1 cellular context compared by ENCODE assay signal in the genomic region with DNA sequence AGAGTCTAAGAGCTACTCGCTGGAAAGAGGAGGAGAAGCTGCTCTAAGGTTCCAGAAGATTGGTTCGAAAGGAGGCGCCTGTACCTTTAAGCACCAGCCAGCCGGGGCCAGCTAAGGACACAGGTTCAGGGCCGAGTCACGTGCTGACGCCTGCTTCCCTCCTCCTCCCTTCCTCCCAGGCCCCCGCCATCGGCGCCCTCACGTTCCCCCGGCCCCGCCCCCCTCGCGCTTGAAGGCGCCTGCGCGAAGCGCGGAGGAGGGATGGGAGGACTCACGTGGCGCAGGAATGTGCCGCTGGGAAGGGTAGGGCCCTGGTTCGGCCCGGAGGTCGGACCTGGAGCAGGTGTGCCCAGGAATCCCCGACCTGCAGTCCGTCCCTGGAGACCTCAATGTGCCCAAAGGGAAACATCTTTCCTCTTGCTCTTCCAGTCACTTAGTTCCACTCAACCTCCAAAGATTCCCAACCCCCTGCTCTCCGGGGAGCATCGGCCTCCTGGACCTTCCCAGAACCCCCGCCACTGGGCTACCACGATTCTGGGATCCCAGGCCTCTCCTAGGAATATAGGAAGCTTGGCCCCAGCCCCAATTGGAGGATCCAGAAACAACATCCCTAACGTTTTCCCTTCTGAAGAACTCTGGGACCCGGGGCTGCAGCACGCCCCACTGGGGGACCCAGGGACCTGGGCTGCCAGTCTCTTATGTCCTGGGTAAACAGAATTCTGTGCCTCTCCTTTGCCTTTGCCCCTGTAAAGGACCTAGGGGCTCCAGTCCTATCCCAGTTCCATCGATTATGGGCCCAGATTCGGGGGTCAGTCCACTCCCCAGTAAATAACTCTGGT.
A peak's percentile ranks its signal among the peaks of the same experiment; 100 is the strongest.
TF ChIP-seq lines count a peak whose summit lies in the region.

No MANE protein-coding gene starts in this region.

TF ChIP-seq in GM12878, 131 proteins besides CTCF, POLR2A, EP300 and RAD21 (continues in another document):
- TF ChIP-seq NFXL1 (IDR thresholded peaks at IDR 0.05; ENCODE audit: borderline replicate concordance) (peak; percentile 100), NRF1 (conservative IDR thresholded peaks at IDR 0.05; ENCODE audit: low read depth, low read length) (0 out of 2 replicates have a peak, but pooled peaks have one; percentile 19), TAF1 (IDR thresholded peaks at IDR 0.05; ENCODE audit: borderline replicate concordance, low read depth, low read length) (0 out of 2 replicates have a peak, but pooled peaks have one; percentile 18), NR2C2 (IDR thresholded peaks at IDR 0.05; ENCODE audit: borderline replicate concordance, control insufficient read depth, insufficient read length, low read depth) (no peak), BACH1 (IDR thresholded peaks at IDR 0.05; ENCODE audit: borderline replicate concordance) (peak; percentile 83; the same call in 1 of the 2 replicates), E4F1 (IDR thresholded peaks at IDR 0.05; ENCODE audit: borderline replicate concordance, partially characterized antibody) (no peak), RELB (IDR thresholded peaks at IDR 0.05; ENCODE audit: low read depth) (peak; percentile 85), MEF2B (IDR thresholded peaks at IDR 0.05; ENCODE audit: partially characterized antibody, poor library complexity, severe bottlenecking) (peak; percentile 85), MAX (IDR thresholded peaks at IDR 0.05; ENCODE audit: low read depth, low read length) (peak; percentile 94; the same call in 1 of the 2 replicates), DPF2 (IDR thresholded peaks at IDR 0.05) (peak; percentile 45; the same call in 1 of the 2 replicates), MXI1 (IDR thresholded peaks at IDR 0.05; ENCODE audit: low read depth, low read length) (peak; percentile 57), ETV6 (conservative IDR thresholded peaks at IDR 0.05 in 1 of 2, IDR thresholded peaks at IDR 0.05 in 1 of 2; ENCODE audit: borderline replicate concordance in 1 of 2, low read depth in 1 of 2) (no peak), ZSCAN29 (IDR thresholded peaks at IDR 0.05) (no peak), HDGF (IDR thresholded peaks at IDR 0.05) (peak; percentile 72; the same call in 1 of the 2 replicates), USF2 (IDR thresholded peaks at IDR 0.05; ENCODE audit: borderline replicate concordance, low read depth, low read length) (peak; percentile 89), ZBTB33 (IDR thresholded peaks at IDR 0.05) (no peak), IKZF2 (IDR thresholded peaks at IDR 0.05) (peak; percentile 71 to 88), CBFB (IDR thresholded peaks at IDR 0.05; ENCODE audit: low read depth) (no peak), PAX5 (IDR thresholded peaks at IDR 0.05; ENCODE audit: borderline replicate concordance, low read depth, low read length) (peak; percentile 58; the same call in 1 of the 2 replicates), PKNOX1 (IDR thresholded peaks at IDR 0.05) (0 out of 2 replicates have a peak, but pooled peaks have one; percentile 17), ASH2L (IDR thresholded peaks at IDR 0.05; ENCODE audit: borderline replicate concordance, low read depth) (no peak), TCF3 (IDR thresholded peaks at IDR 0.05; ENCODE audit: borderline replicate concordance, insufficient read depth, low read depth, low read length) (0 out of 2 replicates have a peak, but pooled peaks have one; percentile 14), ATF7 (IDR thresholded peaks at IDR 0.05; ENCODE audit: low read depth) (0 out of 2 replicates have a peak, but pooled peaks have one; percentile 12), POU2F2 (IDR thresholded peaks at IDR 0.05; ENCODE audit: borderline replicate concordance, low read depth, low read length) (peak; percentile 48; the same call in 1 of the 3 replicates), TCF12 (IDR thresholded peaks at IDR 0.05; ENCODE audit: low read depth, low read length) (0 out of 2 replicates have a peak, but pooled peaks have one; percentile 20), HCFC1 (IDR thresholded peaks at IDR 0.05; ENCODE audit: low read length) (peak; percentile 28), IKZF1 (conservative IDR thresholded peaks at IDR 0.05) (peak; percentile 95), USF1 (IDR thresholded peaks at IDR 0.05; ENCODE audit: borderline replicate concordance, extremely low read length, insufficient read depth, low read depth, low read length) (peak; percentile 93), CHD4 (IDR thresholded peaks at IDR 0.05) (no peak), ZNF384 (IDR thresholded peaks at IDR 0.05; ENCODE audit: borderline replicate concordance, low read depth, low read length) (no peak), POLR2AphosphoS2 (IDR thresholded peaks at IDR 0.05; ENCODE audit: low read depth, low read length) (0 out of 2 replicates have a peak, but pooled peaks have one; percentile 85), YY1 (IDR thresholded peaks at IDR 0.05; ENCODE audit: low read depth, low read length) (peak; percentile 66), SRF (IDR thresholded peaks at IDR 0.05; ENCODE audit: low read depth in 2 of 2, low read length in 2 of 2) (peak in 1 of 2 experiments; percentile 49; a peak in 2 of 4 replicates), CEBPB (IDR thresholded peaks at IDR 0.05; ENCODE audit: borderline replicate concordance in 1 of 2, low read depth in 2 of 2, low read length in 2 of 2) (no peak), CBX3 (IDR thresholded peaks at IDR 0.05; ENCODE audit: borderline replicate concordance, low read depth) (no peak), ZNF217 (IDR thresholded peaks at IDR 0.05) (no peak; the same call in 1 of the 2 replicates)
- TF ChIP-seq, protein P1, sequence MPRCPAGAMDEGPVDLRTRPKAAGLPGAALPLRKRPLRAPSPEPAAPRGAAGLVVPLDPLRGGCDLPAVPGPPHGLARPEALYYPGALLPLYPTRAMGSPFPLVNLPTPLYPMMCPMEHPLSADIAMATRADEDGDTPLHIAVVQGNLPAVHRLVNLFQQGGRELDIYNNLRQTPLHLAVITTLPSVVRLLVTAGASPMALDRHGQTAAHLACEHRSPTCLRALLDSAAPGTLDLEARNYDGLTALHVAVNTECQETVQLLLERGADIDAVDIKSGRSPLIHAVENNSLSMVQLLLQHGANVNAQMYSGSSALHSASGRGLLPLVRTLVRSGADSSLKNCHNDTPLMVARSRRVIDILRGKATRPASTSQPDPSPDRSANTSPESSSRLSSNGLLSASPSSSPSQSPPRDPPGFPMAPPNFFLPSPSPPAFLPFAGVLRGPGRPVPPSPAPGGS (IDR thresholded peaks at IDR 0.05; ENCODE audit: borderline replicate concordance, insufficient read depth, low read depth, low read length, poor library complexity, severe bottlenecking): peak; percentile 26
- TF ChIP-seq, protein P2, sequence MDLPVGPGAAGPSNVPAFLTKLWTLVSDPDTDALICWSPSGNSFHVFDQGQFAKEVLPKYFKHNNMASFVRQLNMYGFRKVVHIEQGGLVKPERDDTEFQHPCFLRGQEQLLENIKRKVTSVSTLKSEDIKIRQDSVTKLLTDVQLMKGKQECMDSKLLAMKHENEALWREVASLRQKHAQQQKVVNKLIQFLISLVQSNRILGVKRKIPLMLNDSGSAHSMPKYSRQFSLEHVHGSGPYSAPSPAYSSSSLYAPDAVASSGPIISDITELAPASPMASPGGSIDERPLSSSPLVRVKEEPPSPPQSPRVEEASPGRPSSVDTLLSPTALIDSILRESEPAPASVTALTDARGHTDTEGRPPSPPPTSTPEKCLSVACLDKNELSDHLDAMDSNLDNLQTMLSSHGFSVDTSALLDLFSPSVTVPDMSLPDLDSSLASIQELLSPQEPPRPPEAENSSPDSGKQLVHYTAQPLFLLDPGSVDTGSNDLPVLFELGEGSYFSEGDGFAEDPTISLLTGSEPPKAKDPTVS (IDR thresholded peaks at IDR 0.05; ENCODE audit: low read depth, low read length): peak; percentile 71
- TF ChIP-seq, protein P3, sequence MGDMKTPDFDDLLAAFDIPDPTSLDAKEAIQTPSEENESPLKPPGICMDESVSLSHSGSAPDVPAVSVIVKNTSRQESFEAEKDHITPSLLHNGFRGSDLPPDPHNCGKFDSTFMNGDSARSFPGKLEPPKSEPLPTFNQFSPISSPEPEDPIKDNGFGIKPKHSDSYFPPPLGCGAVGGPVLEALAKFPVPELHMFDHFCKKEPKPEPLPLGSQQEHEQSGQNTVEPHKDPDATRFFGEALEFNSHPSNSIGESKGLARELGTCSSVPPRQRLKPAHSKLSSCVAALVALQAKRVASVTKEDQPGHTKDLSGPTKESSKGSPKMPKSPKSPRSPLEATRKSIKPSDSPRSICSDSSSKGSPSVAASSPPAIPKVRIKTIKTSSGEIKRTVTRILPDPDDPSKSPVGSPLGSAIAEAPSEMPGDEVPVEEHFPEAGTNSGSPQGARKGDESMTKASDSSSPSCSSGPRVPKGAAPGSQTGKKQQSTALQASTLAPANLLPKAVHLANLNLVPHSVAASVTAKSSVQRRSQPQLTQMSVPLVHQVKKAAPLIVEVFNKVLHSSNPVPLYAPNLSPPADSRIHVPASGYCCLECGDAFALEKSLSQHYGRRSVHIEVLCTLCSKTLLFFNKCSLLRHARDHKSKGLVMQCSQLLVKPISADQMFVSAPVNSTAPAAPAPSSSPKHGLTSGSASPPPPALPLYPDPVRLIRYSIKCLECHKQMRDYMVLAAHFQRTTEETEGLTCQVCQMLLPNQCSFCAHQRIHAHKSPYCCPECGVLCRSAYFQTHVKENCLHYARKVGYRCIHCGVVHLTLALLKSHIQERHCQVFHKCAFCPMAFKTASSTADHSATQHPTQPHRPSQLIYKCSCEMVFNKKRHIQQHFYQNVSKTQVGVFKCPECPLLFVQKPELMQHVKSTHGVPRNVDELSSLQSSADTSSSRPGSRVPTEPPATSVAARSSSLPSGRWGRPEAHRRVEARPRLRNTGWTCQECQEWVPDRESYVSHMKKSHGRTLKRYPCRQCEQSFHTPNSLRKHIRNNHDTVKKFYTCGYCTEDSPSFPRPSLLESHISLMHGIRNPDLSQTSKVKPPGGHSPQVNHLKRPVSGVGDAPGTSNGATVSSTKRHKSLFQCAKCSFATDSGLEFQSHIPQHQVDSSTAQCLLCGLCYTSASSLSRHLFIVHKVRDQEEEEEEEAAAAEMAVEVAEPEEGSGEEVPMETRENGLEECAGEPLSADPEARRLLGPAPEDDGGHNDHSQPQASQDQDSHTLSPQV (IDR thresholded peaks at IDR 0.05): no peak
